ENCODE assay signal across 12 cellular contexts in the genomic region with DNA sequence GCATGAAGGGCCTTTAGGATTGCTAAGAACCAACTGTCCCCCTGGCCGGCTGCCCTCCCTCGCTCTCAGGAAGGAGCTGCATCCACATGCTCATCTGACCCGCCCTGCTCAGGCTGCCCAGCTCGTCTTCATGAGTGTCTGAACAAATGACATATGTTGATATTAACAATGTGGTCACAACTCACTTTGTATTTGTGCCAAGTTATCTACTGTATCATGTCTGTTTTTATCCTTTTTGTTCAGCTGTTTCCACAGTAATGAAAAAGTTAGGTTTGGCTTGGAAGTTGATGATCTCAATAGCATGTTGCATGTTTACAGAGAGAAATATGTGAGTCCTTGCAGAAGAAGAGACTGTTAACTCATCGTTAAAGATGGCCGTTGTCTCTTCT.
A peak's percentile ranks its signal among the peaks of the same experiment; 100 is the strongest.
DNase-seq lines count a peak whose midpoint lies in the region; ATAC-seq, FAIRE-seq and TF ChIP-seq lines count a peak whose summit lies in the region.
"Had no signal": no experiment of that assay in that cellular context is flagged by ENCODE, and none has a peak within 500 bp of the region (broad histone marks: within the 10 kb centered on the region; RNA-seq: fewer than 3 reads in every experiment).

No MANE protein-coding gene starts in this region.

- peak overlapping the region; percentile 91 for H3K27ac Mint-ChIP-seq in endothelial cell (ENCODE audit: unreplicated experiment)
- H3K27ac Mint-ChIP-seq: T-helper 17 cell had no signal

- no peak for TF ChIP-seq POLR2A in GM12891 (IDR thresholded peaks at IDR 0.05; ENCODE audit: low read depth, low read length)

- TF ChIP-seq CTCF in endothelial cell (IDR thresholded peaks at IDR 0.05; ENCODE audit: unreplicated experiment) (no peak), left lung (IDR thresholded peaks at IDR 0.05) (no peak), tibial artery (IDR thresholded peaks at IDR 0.05) (no peak)

- no peaks in the 10 kb centered on the region for H3K4me1 ChIP-seq in left lung
- peaks cover 0 to 18% (median 0%) of the 10 kb centered on the region in 4 donors for H3K4me1 ChIP-seq in tibial artery

- H3K4me3 Mint-ChIP-seq in endothelial cell (ENCODE audit: unreplicated experiment) = peak overlapping the region; percentile 39
- H3K4me3 Mint-ChIP-seq: H9, T-helper 17 cell had no signal

- no peak for FAIRE-seq in GM12891 (lab: Jason Lieb, UNC)

- H3K9me3 ChIP-seq in left lung (no peaks in the 10 kb centered on the region), tibial artery (no peaks in the 10 kb centered on the region)
- H3K9me3 ChIP-seq: MG63 had no signal

- no peaks in the 10 kb centered on the region for H3K27me3 Mint-ChIP-seq in endothelial cell (ENCODE audit: unreplicated experiment)
- H3K27me3 Mint-ChIP-seq: T-helper 17 cell had no signal

- H3K36me3 ChIP-seq in left lung = no peaks in the 10 kb centered on the region
- H3K36me3 ChIP-seq in tibial artery = peaks cover 0 to 10% (median 0%) of the 10 kb centered on the region in 3 donors

- DNase-seq in NCI-H524 (lab: John Stamatoyannopoulos, UW) (peak; percentile 17 to 58), endothelial cell (ENCODE audit: low spot score) (no peak), left lung (peak in 1 of 2 donors; percentile 42), tibial artery (peak; percentile 62 to 73), GM12891 (ENCODE audit: insufficient read length, low spot score) (no peak), DMS79 treated with DMSO at 0.1 percent for 48 hours (lab: John Stamatoyannopoulos, UW) (no peak), NCI-H128 (lab: John Stamatoyannopoulos, UW; ENCODE audit: unreplicated experiment) (no peak)
- DNase-seq: H9, MG63, T-helper 17 cell had no signal

- intact Hi-C loops in left lung (cut with DNase I) (no loop called here), tibial artery (cut with DNase I; ENCODE audit: low total_unique reads) (no loop called here)

- H3K4me3 ChIP-seq in left lung (no peak overlapping the region), tibial artery (no peak overlapping the region)
- H3K4me3 ChIP-seq: MG63, skin epidermis had no signal

- ATAC-seq in left lung (peak; percentile 60), HG03571 (IDR thresholded peaks at IDR 0.05; ENCODE audit: unreplicated experiment) (no peak)
- ATAC-seq: T-helper 17 cell had no signal

- H3K4me1 Mint-ChIP-seq in endothelial cell (ENCODE audit: unreplicated experiment) = peaks cover 6% of the 10 kb centered on the region

- H3K36me3 Mint-ChIP-seq in endothelial cell (ENCODE audit: low read depth, unreplicated experiment) = peaks cover 10% of the 10 kb centered on the region

- peak overlapping the region in 1 of 2 donors; percentile 50 for H3K27ac ChIP-seq in left lung
- H3K27ac ChIP-seq in tibial artery = peak overlapping the region in 1 of 2 donors; percentile 50

- H3K27me3 ChIP-seq in left lung = no peaks in the 10 kb centered on the region
- H3K27me3 ChIP-seq in tibial artery = no peaks in the 10 kb centered on the region
- H3K27me3 ChIP-seq: MG63 had no signal

- H3K9me3 Mint-ChIP-seq in endothelial cell (ENCODE audit: unreplicated experiment) = no peaks in the 10 kb centered on the region
- H3K9me3 Mint-ChIP-seq: H9 had no signal

TF ChIP-seq in GM12891, 5 proteins besides CTCF, POLR2A, EP300 and RAD21:
- TF ChIP-seq PAX5 (IDR thresholded peaks at IDR 0.05; ENCODE audit: insufficient read depth, low read length, severe bottlenecking) (no peak), SPI1 (IDR thresholded peaks at IDR 0.05; ENCODE audit: low read depth, low read length) (no peak), POU2F2 (IDR thresholded peaks at IDR 0.05; ENCODE audit: low read depth, low read length) (no peak)

Comparison
In these comparisons a context has a peak if more than half of its experiments do, and no peak if none do; other contexts are left out.
1. DNase-seq: peak in NCI-H524 (2 of 2) and tibial artery (2 of 2); none in endothelial cell (single experiment), GM12891 (single experiment), DMS79 treated with DMSO at 0.1 percent for 48 hours (single experiment) and NCI-H128 (single experiment).